In the genomic region with DNA sequence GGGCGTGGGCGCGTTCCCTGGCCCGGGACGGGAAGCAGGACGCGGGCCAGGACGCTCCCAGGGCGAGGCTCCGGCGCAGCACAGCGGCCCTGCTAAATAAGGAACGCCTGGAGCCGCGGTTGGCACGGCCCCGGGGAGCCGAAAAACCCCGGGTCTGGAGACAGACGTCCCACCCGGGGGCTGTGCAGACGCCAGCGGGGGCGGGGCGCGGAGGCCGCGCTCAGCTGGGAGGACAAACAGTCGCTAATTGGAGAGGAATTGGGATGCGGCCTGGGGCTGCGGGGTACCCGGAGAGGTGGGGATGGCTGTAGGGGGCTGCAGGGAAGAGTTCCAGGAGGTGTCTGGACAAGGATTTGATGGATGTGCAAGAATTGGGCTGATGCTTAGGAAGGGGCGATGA, we compare ENCODE assay signal across 8 cellular contexts.
DNase-seq lines count a peak whose midpoint lies in the region; TF ChIP-seq lines count a peak whose summit lies in the region.
"Not testable (repeated sequence)": the region's sequence is repeated elsewhere in the genome, so short reads cannot be mapped to it uniquely, and the experiment has no call there.

No MANE protein-coding gene starts in this region.

- H3K36me3 ChIP-seq in KMS-11 (ENCODE audit: insufficient read depth), result not testable (repeated sequence)

- intact Hi-C loops in posterior cingulate gyrus (cut with DNase I), result not testable (repeated sequence)

- not testable (repeated sequence) for H4K20me1 ChIP-seq in KMS-11 (ENCODE audit: insufficient read depth)

- peak overlapping the region; percentile 37; the same call in 1 of the 2 replicates for H3K9ac ChIP-seq in KMS-11

- not testable (repeated sequence) for H3K9me3 ChIP-seq in iPS-18c (ENCODE audit: control insufficient read depth, insufficient read depth, low read length)

- H3K27me3 ChIP-seq in KMS-11 (ENCODE audit: insufficient read depth, low read depth), result not testable (repeated sequence)

- H3K4me2 ChIP-seq in KMS-11, result 0 out of 2 replicates have a peak overlapping the region, but pooled peaks have one; percentile 42

- H3K4me1 ChIP-seq in KMS-11 (ENCODE audit: low read depth, poor library complexity, severe bottlenecking), result not testable (repeated sequence)

- H3K27ac ChIP-seq in KMS-11, result not testable (repeated sequence)
- peak overlapping the region; percentile 9 to 82 for H3K27ac ChIP-seq in coronary artery

- peak overlapping the region; percentile 49 for H3K4me3 ChIP-seq in AG10803 (ENCODE audit: low read length)
- not testable (repeated sequence) for H3K4me3 ChIP-seq in KMS-11 (IDR thresholded peaks at IDR 0.05; ENCODE audit: insufficient read depth, low read depth, low read length)
- peak overlapping the region; percentile 73 for H3K4me3 ChIP-seq in coronary artery
- H3K4me3 ChIP-seq in iPS-18c (ENCODE audit: insufficient read depth, low read depth, low read length), result peak overlapping the region; percentile 31; the same call in 1 of the 2 replicates

- DNase-seq in AG10803 (ENCODE audit: low read depth); coronary artery (ENCODE audit: low spot score): not testable (repeated sequence)
- peak; percentile 71 for DNase-seq in activated CD4-positive, CD25-positive, alpha-beta regulatory T cell treated with anti-CD3 and anti-CD28 coated beads, Interleukin-2, amount 50 U/mL, for 72 hours
- peak; percentile 27 for DNase-seq in activated effector memory CD4-positive, alpha-beta T cell treated with Interleukin-2 at 50 U/mL for 16 hours
- peak; percentile 43 to 94 (median 56) for DNase-seq in posterior cingulate gyrus
- peak; percentile 28 to 35 for DNase-seq in stimulated activated CD8-positive, alpha-beta memory T cell treated with anti-CD3 and anti-CD28 coated beads, Interleukin-2, amount 100 ng/mL, for 48 hours (ENCODE audit: low read depth in 2 of 2)

- not testable (repeated sequence) for H3K79me2 ChIP-seq in KMS-11 (ENCODE audit: insufficient read depth, low read depth)

- not testable (repeated sequence) for H2AFZ ChIP-seq in KMS-11 (ENCODE audit: low read depth)

- not testable (repeated sequence) for TF ChIP-seq CTCF in AG10803 (conservative IDR thresholded peaks at IDR 0.05; ENCODE audit: low read length); KMS-11 (conservative IDR thresholded peaks at IDR 0.05; ENCODE audit: low read depth, low read length); coronary artery (IDR thresholded peaks at IDR 0.05)
